In genomic region chr16:513950-514349, GRCh38 we compare ENCODE assay signal across 29 cellular contexts. TPM values are rescaled to one million over a fixed set of nuclear protein-coding genes. Genes with fewer than 3 reads are reported as not detected.
"Had no signal": no experiment of that assay in that cellular context is flagged by ENCODE, and none has a peak within 500 bp of the region (broad histone marks: within the 10 kb centered on the region; RNA-seq: fewer than 3 reads in every experiment).

No MANE protein-coding gene starts in this region.

- H3K9ac ChIP-seq: KMS-11 had no signal

- DNase-seq: activated CD4-positive, alpha-beta memory T cell treated with anti-CD3 and anti-CD28 coated beads for 36 hours; activated CD4-positive, alpha-beta T cell treated with anti-CD3 and anti-CD28 coated beads, Interleukin-2, amount 10 ng/mL, durations not matched to agents 7 days and 5 days; activated CD4-positive, CD25-positive, alpha-beta regulatory T cell; activated CD8-positive, alpha-beta memory T cell treated with anti-CD3 and anti-CD28 coated beads for 24 hours; activated gamma-delta T cell; activated naive CD4-positive, alpha-beta T cell treated with anti-CD3 and anti-CD28 coated beads for 36 hours; activated naive CD8-positive, alpha-beta T cell treated with anti-CD3 and anti-CD28 coated beads, Interleukin-2, amount 10 ng/mL, durations not matched to agents 7 days and 5 days; activated T-cell treated with anti-CD3 and anti-CD28 coated beads for 4 hours; activated T-cell treated with anti-CD3 and anti-CD28 coated beads, Interleukin-2, amount 50 U/mL, for 48 hours; adrenal gland; anterior cingulate cortex; MG63; MV-4-11; NCI-H1092 treated with DMSO at 0.1 percent for 48 hours; NCI-H1417 treated with DMSO at 0.1 percent for 48 hours; NCI-H1694; NCI-H2029; NCI-H345; NCI-H510A; NCI-H69; NK-92 treated with Interleukin-12 subunit alpha and Interleukin-12 subunit beta, amount 100 ng/mL, for 24 hours; Peyer's patch; SHP77 treated with DMSO at 0.1 percent for 48 hours; T-helper 2 cell; T1000 had no signal

- H3K36me3 Mint-ChIP-seq: activated CD4-positive, alpha-beta memory T cell treated with anti-CD3 and anti-CD28 coated beads for 36 hours; activated naive CD8-positive, alpha-beta T cell treated with anti-CD3 and anti-CD28 coated beads, Interleukin-2, amount 10 ng/mL, durations not matched to agents 7 days and 5 days had no signal

- H3K27ac ChIP-seq: adrenal gland, KMS-11, Peyer's patch, VCaP had no signal

- H3K4me1 Mint-ChIP-seq: activated CD4-positive, alpha-beta T cell treated with anti-CD3 and anti-CD28 coated beads, Interleukin-2, amount 10 ng/mL, durations not matched to agents 7 days and 5 days; activated T-helper 17 cell treated with anti-CD3 and anti-CD28 coated beads, Interleukin-2, amount 50 U/mL, for 72 hours had no signal

- H3K27me3 ChIP-seq: adrenal gland, MG63, Peyer's patch had no signal

- ATAC-seq: activated T-helper 17 cell treated with anti-CD3 and anti-CD28 coated beads, Interleukin-2, amount 50 U/mL, for 72 hours had no signal

- H3K9me3 ChIP-seq: adrenal gland, MG63, Peyer's patch had no signal

- H3K27ac Mint-ChIP-seq: activated CD4-positive, alpha-beta memory T cell treated with anti-CD3 and anti-CD28 coated beads for 36 hours; activated CD4-positive, alpha-beta T cell treated with anti-CD3 and anti-CD28 coated beads, Interleukin-2, amount 10 ng/mL, durations not matched to agents 7 days and 5 days; activated naive CD4-positive, alpha-beta T cell treated with anti-CD3 and anti-CD28 coated beads for 36 hours; activated naive CD8-positive, alpha-beta T cell treated with anti-CD3 and anti-CD28 coated beads, Interleukin-2, amount 10 ng/mL, durations not matched to agents 7 days and 5 days had no signal

- H3K27me3 Mint-ChIP-seq: activated CD4-positive, alpha-beta memory T cell treated with anti-CD3 and anti-CD28 coated beads for 36 hours; activated CD4-positive, alpha-beta T cell treated with anti-CD3 and anti-CD28 coated beads, Interleukin-2, amount 10 ng/mL, durations not matched to agents 7 days and 5 days; activated naive CD8-positive, alpha-beta T cell treated with anti-CD3 and anti-CD28 coated beads, Interleukin-2, amount 10 ng/mL, durations not matched to agents 7 days and 5 days; activated T-helper 17 cell treated with anti-CD3 and anti-CD28 coated beads, Interleukin-2, amount 50 U/mL, for 72 hours had no signal

- H3K4me3 ChIP-seq: adrenal gland, MG63, Peyer's patch had no signal

- H3K4me1 ChIP-seq: adrenal gland had no signal

- H3K4me2 ChIP-seq: KMS-11 had no signal

- H3K4me3 Mint-ChIP-seq: activated CD4-positive, alpha-beta memory T cell treated with anti-CD3 and anti-CD28 coated beads for 36 hours; activated CD4-positive, alpha-beta T cell treated with anti-CD3 and anti-CD28 coated beads, Interleukin-2, amount 10 ng/mL, durations not matched to agents 7 days and 5 days; activated naive CD4-positive, alpha-beta T cell treated with anti-CD3 and anti-CD28 coated beads for 36 hours; activated naive CD8-positive, alpha-beta T cell treated with anti-CD3 and anti-CD28 coated beads, Interleukin-2, amount 10 ng/mL, durations not matched to agents 7 days and 5 days; activated T-helper 17 cell treated with anti-CD3 and anti-CD28 coated beads, Interleukin-2, amount 50 U/mL, for 72 hours had no signal

- H3K9me3 Mint-ChIP-seq: activated CD4-positive, alpha-beta memory T cell treated with anti-CD3 and anti-CD28 coated beads for 36 hours; activated CD4-positive, alpha-beta T cell treated with anti-CD3 and anti-CD28 coated beads, Interleukin-2, amount 10 ng/mL, durations not matched to agents 7 days and 5 days; activated naive CD4-positive, alpha-beta T cell treated with anti-CD3 and anti-CD28 coated beads for 36 hours; activated naive CD8-positive, alpha-beta T cell treated with anti-CD3 and anti-CD28 coated beads, Interleukin-2, amount 10 ng/mL, durations not matched to agents 7 days and 5 days; activated T-helper 17 cell treated with anti-CD3 and anti-CD28 coated beads, Interleukin-2, amount 50 U/mL, for 72 hours had no signal

RNA-seq across cellular contexts. Expression of gene PRR35, which starts 46.2 kb away (rescaled TPM):
- total RNA-seq: activated CD4-positive, alpha-beta memory T cell treated with anti-CD3 and anti-CD28 coated beads for 36 hours; activated CD4-positive, alpha-beta T cell treated with anti-CD3 and anti-CD28 coated beads, Interleukin-2, amount 10 ng/mL, durations not matched to agents 7 days and 5 days; activated naive CD4-positive, alpha-beta T cell treated with anti-CD3 and anti-CD28 coated beads for 36 hours; activated naive CD8-positive, alpha-beta T cell treated with anti-CD3 and anti-CD28 coated beads, Interleukin-2, amount 10 ng/mL, durations not matched to agents 7 days and 5 days; activated T-helper 17 cell treated with anti-CD3 and anti-CD28 coated beads, Interleukin-2, amount 50 U/mL, for 72 hours; adrenal gland; cardiac septum; Peyer's patch had no signal
- polyA plus RNA-seq: adrenal gland had no signal
